8 cellular contexts compared by ENCODE assay signal in the genomic region with DNA sequence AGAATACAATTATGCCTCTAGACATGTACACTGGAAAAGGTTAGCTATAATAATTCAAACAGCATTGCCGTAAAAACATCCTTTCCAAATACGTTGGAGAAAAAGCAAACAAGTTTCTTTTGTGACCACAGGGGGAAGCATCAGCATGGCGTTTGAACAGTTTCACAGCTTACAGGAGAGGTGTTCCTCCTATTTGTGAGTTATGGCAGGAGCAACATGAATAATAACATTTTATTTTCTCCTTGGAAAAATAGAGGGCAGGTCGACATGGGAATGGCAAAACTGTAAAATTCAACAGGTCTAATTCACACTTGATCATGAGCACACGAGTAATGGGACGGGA. TPM values are rescaled to one million over a fixed set of nuclear protein-coding genes. Genes with fewer than 3 reads are reported as not detected.
DNase-seq lines count a peak whose midpoint lies in the region; ATAC-seq and TF ChIP-seq lines count a peak whose summit lies in the region.

No MANE protein-coding gene starts in this region.

- peak overlapping the region; percentile 30 to 36 for H3K4me3 ChIP-seq in stomach smooth muscle (ENCODE audit: low read length in 2 of 2)
- H3K4me3 ChIP-seq in lower leg skin (ENCODE audit: low read depth, poor library complexity, severe bottlenecking) = no peak overlapping the region

- H3K27ac ChIP-seq in stomach smooth muscle (ENCODE audit: low read length) = no peak overlapping the region

- TF ChIP-seq POLR2A in lower leg skin (IDR thresholded peaks at IDR 0.05) = no peak

- H3K36me3 ChIP-seq in stomach smooth muscle (ENCODE audit: control insufficient read depth in 2 of 2, insufficient read depth in 2 of 2, low read length in 2 of 2) = no peaks in the 10 kb centered on the region

- no peaks in the 10 kb centered on the region for H3K4me1 ChIP-seq in stomach smooth muscle (ENCODE audit: control insufficient read depth, insufficient read depth, low read length)

- H3K27ac Mint-ChIP-seq in HFFc6 = no peak overlapping the region

- peak; percentile 71 for TF ChIP-seq CTCF in HFFc6 (IDR thresholded peaks at IDR 0.05)
- TF ChIP-seq CTCF in lower leg skin (IDR thresholded peaks at IDR 0.05) = no peak

- H3K4me3 Mint-ChIP-seq in HFFc6 = no peak overlapping the region; the same call in 1 of the 2 replicates

- H3K36me3 Mint-ChIP-seq in HFFc6 (ENCODE audit: low read depth) = no peaks in the 10 kb centered on the region

- H3K4me1 Mint-ChIP-seq in HFFc6 (ENCODE audit: low read depth) = peaks cover 10% of the 10 kb centered on the region

- intact Hi-C loops in lower leg skin (cut with DNase I; ENCODE audit: low total_unique reads) = no loop called here

- DNase-seq in Ammon's horn (ENCODE audit: low spot score) (peak; percentile 48), HFFc6 (peak; percentile 38), RKO (ENCODE audit: low spot score) (peak; percentile 14), fibroblast of the conjunctiva (ENCODE audit: low read depth) (peak; percentile 77), lower leg skin (ENCODE audit: low spot score in 2 of 2) (no peak), islet precursor cell (no peak)

- H3K9ac ChIP-seq in stomach smooth muscle (ENCODE audit: low read length in 2 of 2) = no peak overlapping the region

- H3K9me3 Mint-ChIP-seq in HFFc6 = no peaks in the 10 kb centered on the region

- peaks cover 3% of the 10 kb centered on the region; the same call in 1 of the 2 replicates for H3K27me3 Mint-ChIP-seq in HFFc6 (ENCODE audit: insufficient read depth)

- WGBS in lower leg skin, 2 donors = 20 to 28% methylated on average over 6 of the region's 6 CpGs

- no peaks in the 10 kb centered on the region for H3K9me3 ChIP-seq in stomach smooth muscle (ENCODE audit: control insufficient read depth in 2 of 2, low read length in 2 of 2)

- no peaks in the 10 kb centered on the region for H3K27me3 ChIP-seq in stomach smooth muscle (ENCODE audit: control insufficient read depth in 1 of 2, insufficient read depth in 2 of 2, low read length in 2 of 2)

- no peak for ATAC-seq in GM18909 (IDR thresholded peaks at IDR 0.05; ENCODE audit: poor library complexity, unreplicated experiment)

RNA-seq across cellular contexts. Expression of gene GADL1, which starts 39.7 kb away (rescaled TPM):
- total RNA-seq in HFFc6 (2021; fragmentation: NEBNext Ultra II Directional; extraction: Animal tissue kit (Norgen Biotek cat#: 25700)) = not detected
- total RNA-seq in lower leg skin = not detected

Comparison
In these comparisons a context has a peak if more than half of its experiments do, and no peak if none do; other contexts are left out.
1. DNase-seq: peak in Ammon's horn (single experiment), HFFc6 (single experiment), RKO (single experiment) and fibroblast of the conjunctiva (single experiment); none in lower leg skin (0 of 2) and islet precursor cell (single experiment).